Comparison of ENCODE assay signal across 8 cellular contexts in genomic region chr1:241323510-241323909, GRCh38. TPM values are rescaled to one million over a fixed set of nuclear protein-coding genes. Genes with fewer than 3 reads are reported as not detected.
DNase-seq lines count a peak whose midpoint lies in the region; ATAC-seq, FAIRE-seq and TF ChIP-seq lines count a peak whose summit lies in the region.

No MANE protein-coding gene starts in this region.

- no peak overlapping the region for H3K23ac ChIP-seq in IMR-90 (ENCODE audit: low read depth, low read length)

- no peak overlapping the region for H3K4me3 Mint-ChIP-seq in astrocyte (ENCODE audit: unreplicated experiment)

- no peak overlapping the region for H2BK15ac ChIP-seq in IMR-90 (ENCODE audit: low read depth, low read length)

- no peak overlapping the region for H3K4me3 ChIP-seq in IMR-90 (ENCODE audit: insufficient read depth, low read depth, low read length)
- no peak overlapping the region for H3K4me3 ChIP-seq in astrocyte (ENCODE audit: insufficient read depth, low read depth, low read length)

- H3K27me3 Mint-ChIP-seq in astrocyte (ENCODE audit: low read depth, unreplicated experiment): peaks cover 11% of the 10 kb centered on the region

- DNase-seq in GM03348 (ENCODE audit: low spot score) (peak; percentile 36), IMR-90 (peak; percentile 30), astrocyte (ENCODE audit: low read depth) (peak; percentile 6), left lobe of liver (ENCODE audit: low spot score) (no peak), epidermal melanocyte (ENCODE audit: insufficient read length, low spot score) (no peak), SK-N-DZ (ENCODE audit: low spot score) (no peak), NOMO-1 treated with dmso at 0.1 percent for 144 hours (lab: John Stamatoyannopoulos, UW; ENCODE audit: unreplicated experiment) (no peak)

- H4K5ac ChIP-seq in IMR-90 (ENCODE audit: low read depth, low read length): no peak overlapping the region

- H3K9me3 ChIP-seq in IMR-90 (ENCODE audit: control insufficient read depth, insufficient read depth, low read length) (no peaks in the 10 kb centered on the region), astrocyte (ENCODE audit: insufficient read depth, low read depth, low read length) (no peaks in the 10 kb centered on the region)

- no peak for TF ChIP-seq RAD21 in IMR-90 (IDR thresholded peaks at IDR 0.05; ENCODE audit: low read length)

- no peak overlapping the region for H3K18ac ChIP-seq in IMR-90 (ENCODE audit: low read depth, low read length)

- CTCF ChIA-PET in IMR-90 (lab: Yijun Ruan, JAX): interaction anchor here (1.1 kb wide), 1 partner anchor 16 kb away, joined by 3 read pairs; no protein-coding TSS in a partner anchor

- POLR2A ChIA-PET in IMR-90 (lab: Charles Lee; ENCODE audit: unreplicated experiment): no interaction called here

- no peaks in the 10 kb centered on the region for H3K4me1 Mint-ChIP-seq in astrocyte (ENCODE audit: low read depth, unreplicated experiment)

- H3K9me1 ChIP-seq in IMR-90 (ENCODE audit: insufficient read depth, low read length): no peaks in the 10 kb centered on the region

- H3K4me1 ChIP-seq in IMR-90 (ENCODE audit: control insufficient read depth, insufficient read depth, low read length): no peaks in the 10 kb centered on the region
- no peaks in the 10 kb centered on the region for H3K4me1 ChIP-seq in astrocyte (ENCODE audit: insufficient read depth, low read length)

- no peaks in the 10 kb centered on the region for H3K36me3 ChIP-seq in IMR-90 (ENCODE audit: control insufficient read depth, insufficient read depth, low read length)
- no peaks in the 10 kb centered on the region for H3K36me3 ChIP-seq in astrocyte (ENCODE audit: insufficient read depth, low read length)

- no peak overlapping the region for H2BK5ac ChIP-seq in IMR-90 (ENCODE audit: low read depth, low read length, poor library complexity, severe bottlenecking)

- no peak overlapping the region for H3K14ac ChIP-seq in IMR-90 (replicated peaks; ENCODE audit: low read depth, low read length)

- no peak for TF ChIP-seq POLR2A in IMR-90 (IDR thresholded peaks at IDR 0.05; ENCODE audit: low read depth, low read length)

- no peak overlapping the region for H3K56ac ChIP-seq in IMR-90 (ENCODE audit: extremely low read depth, insufficient read depth, low read length)

- H3K79me1 ChIP-seq in IMR-90 (ENCODE audit: low read depth in 1 of 2, low read length in 2 of 2): no peaks in the 10 kb centered on the region

- no peak for FAIRE-seq in astrocyte (lab: Jason Lieb, UNC)

- H4K8ac ChIP-seq in IMR-90 (ENCODE audit: low read depth in 2 of 2, low read length in 2 of 2): no peak overlapping the region

- in situ Hi-C loops in IMR-90 (cut with MboI; ENCODE audit: low sequenced_read_pairs): no loop called here

- no peak overlapping the region for H3K27ac ChIP-seq in IMR-90 (ENCODE audit: insufficient read depth, low read length)
- H3K27ac ChIP-seq in astrocyte (ENCODE audit: low read depth, low read length): no peak overlapping the region

- dilution Hi-C loops in IMR-90 (cut with HindIII; ENCODE audit: low sequenced_read_pairs, unreplicated experiment): no loop called here

- no peak overlapping the region for H3K9ac ChIP-seq in IMR-90 (ENCODE audit: low read depth, low read length)
- H3K9ac ChIP-seq in astrocyte (ENCODE audit: low read length): no peak overlapping the region

- intact Hi-C loops in IMR-90 (cut with micrococcal nuclease): no loop called here

- H3K4ac ChIP-seq in IMR-90 (ENCODE audit: low read depth, low read length): no peak overlapping the region

- H3K9me3 Mint-ChIP-seq in astrocyte (ENCODE audit: unreplicated experiment): no peaks in the 10 kb centered on the region

- WGBS in IMR-90 (ENCODE audit: extremely low coverage in 2 of 2, insufficient read length in 1 of 2), 2 experiments: 23% methylated on average over 4 of the region's 5 CpGs; no CpG with 5 or more reads in 1 of the 2 experiments

- 0 out of 2 replicates have a peak, but pooled peaks have one; percentile 48 for ATAC-seq in IMR-90 (ENCODE audit: low read depth)
- peak; percentile 38 for ATAC-seq in left lobe of liver
- no peak for ATAC-seq in HG03469 (IDR thresholded peaks at IDR 0.05; ENCODE audit: unreplicated experiment)

- no TSS peak for BruUV-seq in IMR-90 (replicated peaks; lab: Mats Ljungman, UMichigan)

- H3K79me2 ChIP-seq in astrocyte (ENCODE audit: insufficient read depth, low read length): no peaks in the 10 kb centered on the region

- no peaks in the 10 kb centered on the region for H4K20me1 ChIP-seq in IMR-90 (ENCODE audit: insufficient read depth, low read length)
- no peaks in the 10 kb centered on the region for H4K20me1 ChIP-seq in astrocyte (ENCODE audit: insufficient read depth, low read length)

- TF ChIP-seq CTCF in IMR-90 (conservative IDR thresholded peaks at IDR 0.05; ENCODE audit: low read depth, low read length) (no peak), astrocyte (IDR thresholded peaks at IDR 0.05; ENCODE audit: insufficient read depth, low read depth, low read length) (no peak)

- H3K4me2 ChIP-seq in IMR-90 (ENCODE audit: low read depth, low read length) (no peak overlapping the region), astrocyte (ENCODE audit: low read length) (no peak overlapping the region)

- H2AK5ac ChIP-seq in IMR-90 (ENCODE audit: low read depth, low read length): no peak overlapping the region

- no peak overlapping the region for H2AK9ac ChIP-seq in IMR-90 (replicated peaks; ENCODE audit: low read depth, low read length, poor library complexity)

- H2BK120ac ChIP-seq in IMR-90 (ENCODE audit: low read depth, low read length): no peak overlapping the region

- H2BK20ac ChIP-seq in IMR-90 (ENCODE audit: low read depth, low read length): no peak overlapping the region

- no peak overlapping the region for H4K91ac ChIP-seq in IMR-90 (ENCODE audit: insufficient read depth, low read depth, low read length)

- H3K27ac Mint-ChIP-seq in astrocyte (ENCODE audit: unreplicated experiment): no peak overlapping the region

- H2AFZ ChIP-seq in IMR-90 (replicated peaks; ENCODE audit: low read length, poor library complexity) (no peak overlapping the region), astrocyte (ENCODE audit: low read depth, low read length) (no peak overlapping the region)

- no peaks in the 10 kb centered on the region for H3K36me3 Mint-ChIP-seq in astrocyte (ENCODE audit: low read depth, unreplicated experiment)

- H3K27me3 ChIP-seq in IMR-90 (ENCODE audit: control insufficient read depth, insufficient read depth, low read length) (no peaks in the 10 kb centered on the region), astrocyte (ENCODE audit: insufficient read depth, low read length) (no peaks in the 10 kb centered on the region)

TF ChIP-seq in IMR-90, 13 proteins besides CTCF, POLR2A, EP300 and RAD21:
- TF ChIP-seq NFE2L2 (IDR thresholded peaks at IDR 0.05; ENCODE audit: low read depth, low read length) (no peak), MAFK (IDR thresholded peaks at IDR 0.05; ENCODE audit: low read depth, low read length) (no peak), RCOR1 (IDR thresholded peaks at IDR 0.05; ENCODE audit: insufficient replicate concordance, low read length) (no peak), MXI1 (IDR thresholded peaks at IDR 0.05; ENCODE audit: borderline replicate concordance, low read depth, low read length) (no peak), CEBPB (IDR thresholded peaks at IDR 0.05; ENCODE audit: low read depth, low read length) (no peak), MAZ (IDR thresholded peaks at IDR 0.05; ENCODE audit: borderline replicate concordance, low read depth, low read length) (no peak), BHLHE40 (IDR thresholded peaks at IDR 0.05; ENCODE audit: low read depth, low read length) (no peak), ELK1 (IDR thresholded peaks at IDR 0.05; ENCODE audit: borderline replicate concordance, low read depth, low read length) (no peak), SMC3 (IDR thresholded peaks at IDR 0.05; ENCODE audit: low read depth, low read length) (no peak), CHD1 (IDR thresholded peaks at IDR 0.05; ENCODE audit: low read depth, low read length) (no peak), FOS (IDR thresholded peaks at IDR 0.05; ENCODE audit: low read depth, low read length) (no peak), USF2 (IDR thresholded peaks at IDR 0.05; ENCODE audit: low read depth, low read length) (no peak), RFX5 (IDR thresholded peaks at IDR 0.05; ENCODE audit: low read depth, low read length) (no peak)

RNA-seq across cellular contexts. Expression of gene RGS7, which starts 33.5 kb away (rescaled TPM):
- total RNA-seq in IMR-90 (2012; rRNA removed) (0.72 and 0.83 TPM in 2 replicates), astrocyte (0.17 and 0.18 TPM in 2 replicates), left lobe of liver (0.18 TPM)
- 0.47 and 0.58 TPM in 2 replicates for polyA plus RNA-seq in IMR-90 (2012; rRNA removed)
- 0.10 and 0.14 TPM in 2 replicates for polyA plus RNA-seq in IMR-90 (2012; cell fraction: cytosol; rRNA removed)
- polyA plus RNA-seq in IMR-90 (2012; cell fraction: nucleus; rRNA removed; ENCODE audit: low replicate concordance): 0.14 and 0.32 TPM in 2 replicates
- polyA plus RNA-seq in SK-N-DZ (2014; cell fraction: cytosol; rRNA removed): 13.0 and 16.9 TPM in 2 replicates
- 10.6 and 14.5 TPM in 2 replicates for polyA plus RNA-seq in SK-N-DZ (2014; cell fraction: nucleus; rRNA removed)

Comparison
In these comparisons a context has a peak if more than half of its experiments do, and no peak if none do; other contexts are left out.
1. DNase-seq: peak in GM03348 (single experiment), IMR-90 (single experiment) and astrocyte (single experiment); none in left lobe of liver (single experiment), epidermal melanocyte (single experiment), SK-N-DZ (single experiment) and NOMO-1 treated with dmso at 0.1 percent for 144 hours (single experiment).